Comparison of ENCODE assay signal across 2 cellular contexts in genomic region chr14:100127853-100128455, GRCh38.
TF ChIP-seq lines count a peak whose summit lies in the region.

No MANE protein-coding gene starts in this region.

TF ChIP-seq in IMR-90, 13 proteins besides CTCF, POLR2A, EP300 and RAD21:
- TF ChIP-seq CHD1 (IDR thresholded peaks at IDR 0.05; ENCODE audit: low read depth, low read length) (no peak), ELK1 (IDR thresholded peaks at IDR 0.05; ENCODE audit: borderline replicate concordance, low read depth, low read length) (no peak), NFE2L2 (IDR thresholded peaks at IDR 0.05; ENCODE audit: low read depth, low read length) (no peak)

TF ChIP-seq in endothelial cell of umbilical vein, 7 proteins besides CTCF, POLR2A, EP300 and RAD21:
- no peak for TF ChIP-seq MAX (IDR thresholded peaks at IDR 0.05; ENCODE audit: insufficient read depth, insufficient read length)
- no peak for TF ChIP-seq POLR2AphosphoS5 (IDR thresholded peaks at IDR 0.05; ENCODE audit: insufficient read depth, low read depth, low read length)
- TF ChIP-seq EZH2 (IDR thresholded peaks at IDR 0.05; ENCODE audit: borderline replicate concordance, low read depth, low read length, severe bottlenecking): no peak
- TF ChIP-seq JUN (IDR thresholded peaks at IDR 0.05; ENCODE audit: borderline replicate concordance, insufficient read depth, insufficient read length, low read depth): no peak
